ENCODE assay signal across 1 cellular context in the genomic region with DNA sequence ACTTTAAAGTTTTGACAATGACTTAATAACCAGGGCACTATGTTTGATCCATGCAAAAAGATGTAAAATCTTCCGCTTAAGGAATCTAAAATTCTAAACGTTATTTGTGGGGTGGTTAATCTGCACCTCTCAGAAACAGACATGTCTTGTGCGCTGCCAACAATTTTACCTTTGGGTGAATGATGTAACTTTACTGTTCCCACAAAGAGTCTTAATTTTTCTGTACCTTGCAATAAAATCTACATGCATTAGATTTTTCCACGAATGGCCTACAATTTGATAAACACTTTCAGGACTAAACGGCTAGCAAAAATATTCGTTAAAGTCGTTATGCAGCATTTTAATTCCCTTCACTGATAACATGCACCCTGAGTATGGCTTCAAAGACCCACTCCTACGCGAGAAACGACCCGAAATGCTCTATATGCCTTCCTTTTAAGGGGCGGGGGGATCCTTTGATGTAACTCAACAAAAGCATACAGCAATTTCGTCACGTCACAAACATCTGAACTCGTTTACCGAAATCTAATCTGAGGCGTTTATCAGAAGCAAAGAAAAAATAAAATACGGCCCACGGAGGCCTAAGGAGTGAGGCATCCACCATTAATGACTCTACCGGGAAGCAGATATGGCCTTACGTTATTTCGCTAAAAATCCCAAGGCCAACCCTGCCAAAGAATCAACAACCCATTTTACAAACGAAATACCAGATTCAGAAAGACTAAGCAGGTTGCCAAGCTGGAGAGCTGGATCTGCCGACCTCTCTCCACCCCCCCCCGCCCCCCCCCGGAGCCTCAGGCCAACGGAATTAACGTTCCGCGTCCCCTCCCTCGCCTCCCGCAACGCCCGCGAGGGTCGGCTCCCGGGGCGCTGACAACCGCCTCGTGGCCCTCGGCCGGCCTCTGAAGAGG.
TF ChIP-seq lines count a peak whose summit lies in the region.

No MANE protein-coding gene starts in this region.

TF ChIP-seq in HCT116, 20 proteins besides CTCF, POLR2A, EP300 and RAD21 (continued from another document):
- TF ChIP-seq, protein P1, sequence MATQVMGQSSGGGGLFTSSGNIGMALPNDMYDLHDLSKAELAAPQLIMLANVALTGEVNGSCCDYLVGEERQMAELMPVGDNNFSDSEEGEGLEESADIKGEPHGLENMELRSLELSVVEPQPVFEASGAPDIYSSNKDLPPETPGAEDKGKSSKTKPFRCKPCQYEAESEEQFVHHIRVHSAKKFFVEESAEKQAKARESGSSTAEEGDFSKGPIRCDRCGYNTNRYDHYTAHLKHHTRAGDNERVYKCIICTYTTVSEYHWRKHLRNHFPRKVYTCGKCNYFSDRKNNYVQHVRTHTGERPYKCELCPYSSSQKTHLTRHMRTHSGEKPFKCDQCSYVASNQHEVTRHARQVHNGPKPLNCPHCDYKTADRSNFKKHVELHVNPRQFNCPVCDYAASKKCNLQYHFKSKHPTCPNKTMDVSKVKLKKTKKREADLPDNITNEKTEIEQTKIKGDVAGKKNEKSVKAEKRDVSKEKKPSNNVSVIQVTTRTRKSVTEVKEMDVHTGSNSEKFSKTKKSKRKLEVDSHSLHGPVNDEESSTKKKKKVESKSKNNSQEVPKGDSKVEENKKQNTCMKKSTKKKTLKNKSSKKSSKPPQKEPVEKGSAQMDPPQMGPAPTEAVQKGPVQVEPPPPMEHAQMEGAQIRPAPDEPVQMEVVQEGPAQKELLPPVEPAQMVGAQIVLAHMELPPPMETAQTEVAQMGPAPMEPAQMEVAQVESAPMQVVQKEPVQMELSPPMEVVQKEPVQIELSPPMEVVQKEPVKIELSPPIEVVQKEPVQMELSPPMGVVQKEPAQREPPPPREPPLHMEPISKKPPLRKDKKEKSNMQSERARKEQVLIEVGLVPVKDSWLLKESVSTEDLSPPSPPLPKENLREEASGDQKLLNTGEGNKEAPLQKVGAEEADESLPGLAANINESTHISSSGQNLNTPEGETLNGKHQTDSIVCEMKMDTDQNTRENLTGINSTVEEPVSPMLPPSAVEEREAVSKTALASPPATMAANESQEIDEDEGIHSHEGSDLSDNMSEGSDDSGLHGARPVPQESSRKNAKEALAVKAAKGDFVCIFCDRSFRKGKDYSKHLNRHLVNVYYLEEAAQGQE (IDR thresholded peaks at IDR 0.05; ENCODE audit: low read depth), result no peak
